8 cellular contexts compared by ENCODE assay signal in genomic region chr2:168539945-168540344, GRCh38.
"Had no signal": no experiment of that assay in that cellular context is flagged by ENCODE, and none has a peak within 500 bp of the region (broad histone marks: within the 10 kb centered on the region; RNA-seq: fewer than 3 reads in every experiment).

No MANE protein-coding gene starts in this region.

- DNase-seq: GM23248, GOT3, H7, KBM-7 had no signal

- H3K9ac ChIP-seq: GM23248, KMS-11 had no signal

- H3K4me3 ChIP-seq: GM23248, HAP-1 had no signal

- H3K9me3 ChIP-seq: HAP-1 had no signal

- ATAC-seq: HCT116 had no signal

- H3K27ac ChIP-seq: GM23248, KMS-11 had no signal

- H3K36me3 ChIP-seq: HAP-1 had no signal

- H3K4me3 Mint-ChIP-seq: IgD-negative memory B cell had no signal

- H3K27me3 Mint-ChIP-seq: IgD-negative memory B cell had no signal

- H3K27ac Mint-ChIP-seq: IgD-negative memory B cell had no signal

- H3K4me1 ChIP-seq: HAP-1 had no signal
